ENCODE assay signal across 20 cellular contexts in genomic region chr15:77311020-77311419, GRCh38.
DNase-seq lines count a peak whose midpoint lies in the region; ATAC-seq, FAIRE-seq and TF ChIP-seq lines count a peak whose summit lies in the region.
"Had no signal": no experiment of that assay in that cellular context is flagged by ENCODE, and none has a peak within 500 bp of the region (broad histone marks: within the 10 kb centered on the region; RNA-seq: fewer than 3 reads in every experiment).

No MANE protein-coding gene starts in this region.

- H3K27ac ChIP-seq in HepG2 (ENCODE audit: extremely low read length, insufficient read depth, low read length) = no peak overlapping the region
- no peak overlapping the region for H3K27ac ChIP-seq in right lobe of liver
- peak overlapping the region; percentile 50; the same call in 1 of the 2 replicates for H3K27ac ChIP-seq in MM.1S (ENCODE audit: low read length)
- H3K27ac ChIP-seq in hepatocyte = no peak overlapping the region
- H3K27ac ChIP-seq: 22Rv1; BLaER1 treated with 17β-estradiol and CSF1 and Interleukin-3, amounts not matched to agents 10 nM and 100 nM; HL-60 had no signal

- no peak overlapping the region for H3K9ac ChIP-seq in HepG2 (ENCODE audit: insufficient read depth, low read depth, low read length)
- H3K9ac ChIP-seq in MM.1S (ENCODE audit: low read length) = no peak overlapping the region
- H3K9ac ChIP-seq: BLaER1 treated with 17β-estradiol and CSF1 and Interleukin-3, amounts not matched to agents 10 nM and 100 nM had no signal

- POLR2A ChIA-PET in HepG2 (lab: Yijun Ruan, JAX) = no interaction called here

- CTCF ChIA-PET in HepG2 (lab: Yijun Ruan, JAX; ENCODE audit: low intra/inter-chr PET ratio, low total read pairs) = no interaction called here

- in situ Hi-C loops in HepG2 (cut with HindIII; ENCODE audit: extremely low pct_ligation_motif_present, low pct_unique_long_range_greater_than_20kb) = no loop called here

- no TSS peak for BruUV-seq in HepG2 (replicated peaks; lab: Mats Ljungman, UMichigan)

- H3K4me3 ChIP-seq in HepG2 (replicated peaks in 1 of 3; ENCODE audit: insufficient read depth in 1 of 3, low read depth in 2 of 3, low read length in 3 of 3) = no peak overlapping the region
- H3K4me3 ChIP-seq in right lobe of liver = no peak overlapping the region
- no peak overlapping the region for H3K4me3 ChIP-seq in MM.1S (ENCODE audit: low read length)
- no peak overlapping the region for H3K4me3 ChIP-seq in hepatocyte
- H3K4me3 ChIP-seq: BLaER1 treated with 17β-estradiol and CSF1 and Interleukin-3, amounts not matched to agents 10 nM and 100 nM; GM12878 had no signal

- H2AFZ ChIP-seq in HepG2 (ENCODE audit: low read length) = no peak overlapping the region
- H2AFZ ChIP-seq in MM.1S (ENCODE audit: low read length) = no peak overlapping the region
- no peak overlapping the region for H2AFZ ChIP-seq in hepatocyte

- H3K9me3 ChIP-seq in HepG2 (ENCODE audit: low read length) (no peaks in the 10 kb centered on the region), right lobe of liver (no peaks in the 10 kb centered on the region), MM.1S (replicated peaks; ENCODE audit: insufficient read depth, low read length) (no peaks in the 10 kb centered on the region), hepatocyte (ENCODE audit: low read depth) (no peaks in the 10 kb centered on the region)
- H3K9me3 ChIP-seq: BLaER1 treated with 17β-estradiol and CSF1 and Interleukin-3, amounts not matched to agents 10 nM and 100 nM had no signal

- H4K20me1 ChIP-seq in HepG2 (ENCODE audit: insufficient read depth, low read length) = no peaks in the 10 kb centered on the region
- H4K20me1 ChIP-seq in MM.1S (ENCODE audit: insufficient read depth, low read length) = no peaks in the 10 kb centered on the region
- H4K20me1 ChIP-seq in hepatocyte (ENCODE audit: insufficient read depth, poor library complexity, severe bottlenecking) = peaks cover 3% of the 10 kb centered on the region

- intact Hi-C loops in HepG2 (cut with micrococcal nuclease; ENCODE audit: unreplicated experiment) = no loop called here
- intact Hi-C loops in right lobe of liver (cut with DNase I) = no loop called here

- ATAC-seq in HepG2 (no peak), right lobe of liver (no peak), memory B cell (ENCODE audit: low read depth) (no peak)
- ATAC-seq: CD8-positive, alpha-beta T cell had no signal

- no peak overlapping the region for H3K4me3 Mint-ChIP-seq in memory B cell
- H3K4me3 Mint-ChIP-seq: B cell; CD8-positive, alpha-beta T cell; IgD-negative memory B cell had no signal

- TF ChIP-seq CTCF in HepG2 (CRISPR knock-in tag; IDR thresholded peaks at IDR 0.05) (no peak), right lobe of liver (IDR thresholded peaks at IDR 0.05) (no peak), MM.1S (IDR thresholded peaks at IDR 0.05; ENCODE audit: low read length) (no peak), hepatocyte (IDR thresholded peaks at IDR 0.05; ENCODE audit: poor library complexity) (no peak)

- DNase-seq in HepG2 (ENCODE audit: low spot score) = no peak
- no peak for DNase-seq in right lobe of liver
- no peak for DNase-seq in MM.1S
- no peak for DNase-seq in memory B cell (ENCODE audit: low spot score in 2 of 2)
- no peak for DNase-seq in activated CD4-positive, alpha-beta T cell treated with anti-CD3 and anti-CD28 coated beads for 4 hours
- no peak for DNase-seq in NCI-H69 (lab: John Stamatoyannopoulos, UW)
- DNase-seq in hepatocyte (ENCODE audit: low spot score) = no peak
- DNase-seq: CD8-positive, alpha-beta T cell; DMS 273 treated with DMSO at 0.1 percent for 48 hours; DMS53; DND-41; EL; HCEC 1CT had no signal

- peaks cover 11% of the 10 kb centered on the region for H3F3A ChIP-seq in MM.1S (ENCODE audit: insufficient read depth, low read length)

- H3K27me3 Mint-ChIP-seq in memory B cell = no peaks in the 10 kb centered on the region
- H3K27me3 Mint-ChIP-seq: B cell, IgD-negative memory B cell had no signal

- peaks cover 6% of the 10 kb centered on the region for H3K36me3 Mint-ChIP-seq in memory B cell
- H3K36me3 Mint-ChIP-seq: CD8-positive, alpha-beta T cell; IgD-negative memory B cell had no signal

- H3K9me3 Mint-ChIP-seq in memory B cell = no peaks in the 10 kb centered on the region
- H3K9me3 Mint-ChIP-seq: CD8-positive, alpha-beta T cell; IgD-negative memory B cell had no signal

- peaks cover 14% of the 10 kb centered on the region for H3K4me1 Mint-ChIP-seq in memory B cell

- WGBS in HepG2 (ENCODE audit: low lambda C conversion rate) = 96% methylated on average over 4 of the region's 4 CpGs
- 95% methylated on average over 4 of the region's 4 CpGs for WGBS in right lobe of liver (ENCODE audit: insufficient coverage, low coverage, low lambda C conversion rate, missing lambda C conversion rate)
- WGBS in hepatocyte (ENCODE audit: low lambda C conversion rate, missing lambda C conversion rate) = 87% methylated on average over 4 of the region's 4 CpGs

- H3K4me2 ChIP-seq in HepG2 (ENCODE audit: low read depth, low read length) (no peak overlapping the region), MM.1S (ENCODE audit: low read depth, low read length) (0 out of 2 replicates have a peak overlapping the region, but pooled peaks have one; percentile 19), hepatocyte (no peak overlapping the region)

- H3K9me2 ChIP-seq in MM.1S (replicated peaks; ENCODE audit: insufficient read depth, low read length) (no peaks in the 10 kb centered on the region), hepatocyte (replicated peaks; ENCODE audit: insufficient read depth) (no peaks in the 10 kb centered on the region)

- TF ChIP-seq EP300 in HepG2 (IDR thresholded peaks at IDR 0.05; ENCODE audit: low read depth in 2 of 2, low read length in 2 of 2) (no peak), HepG2 (CRISPR knock-in tag; IDR thresholded peaks at IDR 0.05; ENCODE audit: borderline replicate concordance) (no peak)

- TF ChIP-seq POLR2A in HepG2 (IDR thresholded peaks at IDR 0.05; ENCODE audit: insufficient read depth in 1 of 2, low read depth in 2 of 2, low read length in 2 of 2) = no peak
- no peak for TF ChIP-seq POLR2A in right lobe of liver (IDR thresholded peaks at IDR 0.05)

- no peak for FAIRE-seq in HepG2 (lab: Jason Lieb, UNC)
- FAIRE-seq: GM12878, H54 had no signal

- no peak for TF ChIP-seq RAD21 in HepG2 (CRISPR knock-in tag; IDR thresholded peaks at IDR 0.05)

- H3K4me1 ChIP-seq in HepG2 (ENCODE audit: insufficient read depth, low read length) = peaks cover 27% of the 10 kb centered on the region
- H3K4me1 ChIP-seq in right lobe of liver = no peaks in the 10 kb centered on the region
- peaks cover 41% of the 10 kb centered on the region for H3K4me1 ChIP-seq in MM.1S (ENCODE audit: low read length)
- no peaks in the 10 kb centered on the region for H3K4me1 ChIP-seq in hepatocyte (ENCODE audit: insufficient read depth)

- H3K27me3 ChIP-seq in HepG2 (ENCODE audit: control insufficient read depth in 1 of 2, insufficient read depth in 2 of 2, low read length in 2 of 2) (no peaks in the 10 kb centered on the region), right lobe of liver (no peaks in the 10 kb centered on the region), MM.1S (replicated peaks; ENCODE audit: insufficient read depth, low read length) (no peaks in the 10 kb centered on the region), hepatocyte (no peaks in the 10 kb centered on the region)
- H3K27me3 ChIP-seq: BLaER1 treated with 17β-estradiol and CSF1 and Interleukin-3, amounts not matched to agents 10 nM and 100 nM had no signal

- H3K27ac Mint-ChIP-seq in memory B cell = peak overlapping the region; percentile 58
- H3K27ac Mint-ChIP-seq: B cell; CD8-positive, alpha-beta T cell; IgD-negative memory B cell had no signal

- H3K79me2 ChIP-seq in HepG2 (ENCODE audit: insufficient read depth, low read length) (no peaks in the 10 kb centered on the region), MM.1S (ENCODE audit: low read length) (no peaks in the 10 kb centered on the region; the same call in 1 of the 2 replicates), hepatocyte (peaks cover 20% of the 10 kb centered on the region)

- H3K36me3 ChIP-seq in HepG2 (replicated peaks in 1 of 2; ENCODE audit: control insufficient read depth in 1 of 2, insufficient read depth in 2 of 2, low read length in 2 of 2) (no peaks in the 10 kb centered on the region), right lobe of liver (no peaks in the 10 kb centered on the region), MM.1S (replicated peaks; ENCODE audit: insufficient read depth, low read length) (no peaks in the 10 kb centered on the region), hepatocyte (replicated peaks; ENCODE audit: insufficient read depth, low read depth) (no peaks in the 10 kb centered on the region)
- H3K36me3 ChIP-seq: BLaER1 treated with 17β-estradiol and CSF1 and Interleukin-3, amounts not matched to agents 10 nM and 100 nM had no signal

TF ChIP-seq in HepG2, 621 proteins besides CTCF, POLR2A, EP300 and RAD21:
- TF ChIP-seq HMG20B (CRISPR knock-in tag; conservative IDR thresholded peaks at IDR 0.05) (no peak), CEBPB (IDR thresholded peaks at IDR 0.05; ENCODE audit: borderline replicate concordance, low read depth, low read length) (peak; percentile 52; the same call in 1 of the 2 replicates), ZNF383 (CRISPR knock-in tag; IDR thresholded peaks at IDR 0.05; ENCODE audit: borderline replicate concordance) (no peak), ZNF317 (CRISPR knock-in tag; IDR thresholded peaks at IDR 0.05) (no peak), ZNF674 (CRISPR knock-in tag; IDR thresholded peaks at IDR 0.05; ENCODE audit: low read depth) (no peak), ZNF619 (CRISPR knock-in tag; IDR thresholded peaks at IDR 0.05) (no peak)
